In genomic region chr7:106901870-106902441, GRCh38 we compare ENCODE assay signal across 16 cellular contexts. TPM values are rescaled to one million over a fixed set of nuclear protein-coding genes. Genes with fewer than 3 reads are reported as not detected.
A peak's percentile ranks its signal among the peaks of the same experiment; 100 is the strongest.
DNase-seq lines count a peak whose midpoint lies in the region; ATAC-seq lines count a peak whose summit lies in the region.
"Had no signal": no experiment of that assay in that cellular context is flagged by ENCODE, and none has a peak within 500 bp of the region (broad histone marks: within the 10 kb centered on the region; RNA-seq: fewer than 3 reads in every experiment).

No MANE protein-coding gene starts in this region.

- ATAC-seq in activated T-helper 17 cell treated with anti-CD3 and anti-CD28 coated beads, Interleukin-2, amount 50 U/mL, for 72 hours (replicated peaks), result no peak
- peak; percentile 48 to 67 for ATAC-seq in natural killer cell treated with Interleukin-12 subunit alpha and Interleukin-12 subunit beta and Interleukin-15 and Interleukin-18, amount 100 ng/mL, for 72 hours
- ATAC-seq: activated CD4-positive, alpha-beta T cell treated with anti-CD3 and anti-CD28 coated beads for 36 hours had no signal

- no peaks in the 10 kb centered on the region for H3K27me3 ChIP-seq in HAP-1 (ENCODE audit: low read depth)
- H3K27me3 ChIP-seq: esophagus squamous epithelium, thyroid gland had no signal

- no peaks in the 10 kb centered on the region for H3K9me3 ChIP-seq in HAP-1
- H3K9me3 ChIP-seq: esophagus squamous epithelium, thyroid gland had no signal

- no peaks in the 10 kb centered on the region for H3K4me1 ChIP-seq in HAP-1
- H3K4me1 ChIP-seq: esophagus squamous epithelium, thyroid gland had no signal

- peak overlapping the region; percentile 45 for H3K27ac Mint-ChIP-seq in activated T-helper 17 cell treated with anti-CD3 and anti-CD28 coated beads, Interleukin-2, amount 50 U/mL, for 72 hours
- peak overlapping the region; percentile 61 to 72 for H3K27ac Mint-ChIP-seq in natural killer cell treated with Interleukin-12 subunit alpha and Interleukin-12 subunit beta and Interleukin-15 and Interleukin-18, amount 100 ng/mL, for 72 hours
- H3K27ac Mint-ChIP-seq: activated CD4-positive, alpha-beta T cell treated with anti-CD3 and anti-CD28 coated beads for 36 hours had no signal

- H3K36me3 Mint-ChIP-seq in activated T-helper 17 cell treated with anti-CD3 and anti-CD28 coated beads, Interleukin-2, amount 50 U/mL, for 72 hours (ENCODE audit: low read depth), result peaks cover 84% of the 10 kb centered on the region
- H3K36me3 Mint-ChIP-seq in natural killer cell treated with Interleukin-12 subunit alpha and Interleukin-12 subunit beta and Interleukin-15 and Interleukin-18, amount 100 ng/mL, for 72 hours, result peaks cover 64% of the 10 kb centered on the region

- peaks cover 7% of the 10 kb centered on the region for H3K9me3 Mint-ChIP-seq in activated T-helper 17 cell treated with anti-CD3 and anti-CD28 coated beads, Interleukin-2, amount 50 U/mL, for 72 hours
- H3K9me3 Mint-ChIP-seq in natural killer cell treated with Interleukin-12 subunit alpha and Interleukin-12 subunit beta and Interleukin-15 and Interleukin-18, amount 100 ng/mL, for 72 hours, result peaks cover 8% of the 10 kb centered on the region

- DNase-seq in CD1c-positive myeloid dendritic cell (ENCODE audit: extremely low spot score), result peak; percentile 4
- peak; percentile 4 for DNase-seq in GF-D8 (lab: John Stamatoyannopoulos, UW)
- DNase-seq in natural killer cell treated with Interleukin-12 subunit alpha and Interleukin-12 subunit beta and Interleukin-15 and Interleukin-18, amount 100 ng/mL, for 72 hours (ENCODE audit: low spot score), result no peak
- no peak for DNase-seq in HAP-1 (ENCODE audit: low spot score in 2 of 2)
- no peak for DNase-seq in T-helper 2 cell
- DNase-seq in NCI-H2029 treated with DMSO at 0.1 percent for 48 hours (lab: John Stamatoyannopoulos, UW), result no peak
- DNase-seq: activated CD4-positive, alpha-beta T cell treated with anti-CD3 and anti-CD28 coated beads for 36 hours; esophagus squamous epithelium; Karpas-422; kidney glomerular epithelial cell; mammary epithelial cell; NCI-H524; posterior cingulate gyrus; thyroid gland had no signal

- H3K4me3 ChIP-seq in HAP-1, result no peak overlapping the region
- H3K4me3 ChIP-seq: esophagus squamous epithelium, thyroid gland had no signal

- no peak overlapping the region for H3K4me3 Mint-ChIP-seq in activated T-helper 17 cell treated with anti-CD3 and anti-CD28 coated beads, Interleukin-2, amount 50 U/mL, for 72 hours
- peak overlapping the region; percentile 52 for H3K4me3 Mint-ChIP-seq in natural killer cell treated with Interleukin-12 subunit alpha and Interleukin-12 subunit beta and Interleukin-15 and Interleukin-18, amount 100 ng/mL, for 72 hours
- H3K4me3 Mint-ChIP-seq: activated CD4-positive, alpha-beta T cell treated with anti-CD3 and anti-CD28 coated beads for 36 hours had no signal

- no peaks in the 10 kb centered on the region for H3K36me3 ChIP-seq in HAP-1 (replicated peaks)
- H3K36me3 ChIP-seq: esophagus squamous epithelium, thyroid gland had no signal

- in situ Hi-C loops in HAP-1 (cut with MboI; ENCODE audit: low sequenced_read_pairs), result no loop called here

- H3K4me1 Mint-ChIP-seq in activated T-helper 17 cell treated with anti-CD3 and anti-CD28 coated beads, Interleukin-2, amount 50 U/mL, for 72 hours, result peaks cover 33% of the 10 kb centered on the region
- peaks cover 50% of the 10 kb centered on the region in 2 donors for H3K4me1 Mint-ChIP-seq in natural killer cell treated with Interleukin-12 subunit alpha and Interleukin-12 subunit beta and Interleukin-15 and Interleukin-18, amount 100 ng/mL, for 72 hours (ENCODE audit: low read depth in 2 of 2)

- no peaks in the 10 kb centered on the region for H3K27me3 Mint-ChIP-seq in activated T-helper 17 cell treated with anti-CD3 and anti-CD28 coated beads, Interleukin-2, amount 50 U/mL, for 72 hours
- H3K27me3 Mint-ChIP-seq in natural killer cell treated with Interleukin-12 subunit alpha and Interleukin-12 subunit beta and Interleukin-15 and Interleukin-18, amount 100 ng/mL, for 72 hours, result no peaks in the 10 kb centered on the region
- H3K27me3 Mint-ChIP-seq: activated CD4-positive, alpha-beta T cell treated with anti-CD3 and anti-CD28 coated beads for 36 hours had no signal

RNA-seq across cellular contexts. Expression of gene PIK3CG, which starts 36.9 kb away (rescaled TPM):
- 10 to 100 TPM; 21.6 to 25.7 TPM for total RNA-seq in activated T-helper 17 cell treated with anti-CD3 and anti-CD28 coated beads, Interleukin-2, amount 50 U/mL, for 72 hours
- total RNA-seq in natural killer cell treated with Interleukin-12 subunit alpha and Interleukin-12 subunit beta and Interleukin-15 and Interleukin-18, amount 100 ng/mL, for 72 hours, result 10 to 100 TPM; 64.2 to 80.7 TPM
- total RNA-seq: chondrocyte, mammary epithelial cell had no signal

Comparison
In these comparisons a context has a peak if more than half of its experiments do, and no peak if none do; other contexts are left out.
1. DNase-seq: peak in CD1c-positive myeloid dendritic cell (single experiment) and GF-D8 (single experiment); none in natural killer cell treated with Interleukin-12 subunit alpha and Interleukin-12 subunit beta and Interleukin-15 and Interleukin-18, amount 100 ng/mL, for 72 hours (single experiment), HAP-1 (0 of 2), T-helper 2 cell (0 of 5) and NCI-H2029 treated with DMSO at 0.1 percent for 48 hours (single experiment).